8 cellular contexts compared by ENCODE assay signal in the genomic region with DNA sequence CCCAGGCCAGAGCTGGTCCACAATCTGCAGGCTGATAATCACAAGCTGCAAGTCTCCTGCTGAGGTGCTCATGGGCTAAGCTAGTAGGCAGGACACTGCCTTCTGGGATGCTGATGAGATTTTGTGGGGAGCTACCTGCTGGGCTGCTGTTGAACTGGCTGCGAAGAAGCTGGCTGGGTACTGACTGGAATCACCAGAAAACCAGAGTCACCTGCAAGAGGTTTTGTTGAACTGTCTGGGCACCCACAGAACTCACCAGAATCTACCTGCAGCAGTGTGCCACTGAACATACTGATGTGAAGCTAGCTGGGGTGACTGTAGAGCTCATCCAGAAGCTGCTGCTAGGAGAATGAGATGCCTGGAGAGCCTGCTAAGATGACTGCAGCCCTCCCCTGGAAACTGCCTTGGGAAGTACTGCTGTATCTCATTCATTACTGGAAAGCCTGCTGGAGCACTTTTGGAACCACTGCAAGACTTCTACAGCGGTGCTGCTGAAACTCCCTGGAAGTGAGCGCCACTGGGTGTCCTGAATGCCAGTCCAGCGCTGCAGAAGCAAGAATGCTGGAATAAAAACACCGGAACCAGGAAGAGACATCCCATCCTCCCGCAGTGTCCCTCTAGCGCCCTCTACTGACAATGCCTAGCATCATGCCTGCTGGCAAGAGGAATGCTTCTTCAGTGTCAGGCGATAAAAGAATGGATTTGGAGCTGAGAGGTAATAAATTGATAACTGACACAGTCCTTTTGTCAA.
DNase-seq lines count a peak whose midpoint lies in the region; ATAC-seq and TF ChIP-seq lines count a peak whose summit lies in the region.

No MANE protein-coding gene starts in this region.

- peaks cover 0 to 3% (median 0%) of the 10 kb centered on the region in 3 donors for H3K27me3 ChIP-seq in psoas muscle (ENCODE audit: insufficient read depth in 3 of 3, low read length in 2 of 3)

- ATAC-seq in left cardiac atrium (peak; percentile 77 to 86), psoas muscle (peak; percentile 49 to 84 (median 79)), GM21825 (IDR thresholded peaks at IDR 0.05; ENCODE audit: unreplicated experiment) (no peak)

- intact Hi-C loops in left cardiac atrium (cut with DNase I), result no loop called here
- intact Hi-C loops in psoas muscle (cut with DNase I), result no loop called here

- H3K36me3 ChIP-seq in KOPT-K1 (ENCODE audit: insufficient read depth, low read length), result no peaks in the 10 kb centered on the region
- H3K36me3 ChIP-seq in psoas muscle (ENCODE audit: insufficient read depth in 1 of 2, low read depth in 1 of 2), result no peaks in the 10 kb centered on the region

- H3K4me3 ChIP-seq in GM12865 (ENCODE audit: low read depth, low read length), result no peak overlapping the region
- peak overlapping the region; percentile 21 for H3K4me3 ChIP-seq in psoas muscle

- TF ChIP-seq CTCF in GM12865 (IDR thresholded peaks at IDR 0.05; ENCODE audit: insufficient read depth, low read depth, low read length, missing control alignments) (peak; percentile 81), psoas muscle (IDR thresholded peaks at IDR 0.05) (peak; percentile 80)

- DNase-seq in 8988T (peak; percentile 25), GM12865 (ENCODE audit: low read depth) (peak; percentile 69), RPMI8226 (peak; percentile 63), amniotic stem cell (lab: John Stamatoyannopoulos, UW) (peak; percentile 79), left cardiac atrium (peak; percentile 61), psoas muscle (peak; percentile 58 to 66)

- 22 to 30% (median 24%) methylated on average over 8 of the region's 8 CpGs for WGBS in psoas muscle, 3 donors

- H3K9me3 ChIP-seq in KOPT-K1 (ENCODE audit: insufficient read depth, low read length, poor library complexity, severe bottlenecking), result peaks cover 22% of the 10 kb centered on the region
- peaks cover 8% of the 10 kb centered on the region for H3K9me3 ChIP-seq in psoas muscle

- no peaks in the 10 kb centered on the region for H3K4me1 ChIP-seq in psoas muscle

- peak overlapping the region; percentile 19 for H3K27ac ChIP-seq in KOPT-K1 (ENCODE audit: low read depth, low read length, poor library complexity, severe bottlenecking)
- H3K27ac ChIP-seq in psoas muscle, result no peak overlapping the region

Comparison
In these comparisons a context has a peak if more than half of its experiments do, and no peak if none do; other contexts are left out.
1. DNase-seq: peak in every context shown above with its lines; median percentile 79 in amniotic stem cell; 69 in GM12865; 63 in RPMI8226; 62 in psoas muscle; 61 in left cardiac atrium; 25 in 8988T.